In genomic region chr9:130927995-130928900, GRCh38 we compare ENCODE assay signal across 9 cellular contexts. TPM values are rescaled to one million over a fixed set of nuclear protein-coding genes. Genes with fewer than 3 reads are reported as not detected.
A peak's percentile ranks its signal among the peaks of the same experiment; 100 is the strongest.
DNase-seq lines count a peak whose midpoint lies in the region; ATAC-seq, FAIRE-seq and TF ChIP-seq lines count a peak whose summit lies in the region.
"Had no signal": no experiment of that assay in that cellular context is flagged by ENCODE, and none has a peak within 500 bp of the region (broad histone marks: within the 10 kb centered on the region; RNA-seq: fewer than 3 reads in every experiment).

No MANE protein-coding gene starts in this region.

- peaks cover 8% of the 10 kb centered on the region for H4K20me1 ChIP-seq in GM12878 (ENCODE audit: control insufficient read depth, insufficient read depth)
- no peaks in the 10 kb centered on the region for H4K20me1 ChIP-seq in Karpas-422 (ENCODE audit: insufficient read depth, low read depth, low read length)

- peak; percentile 52 for FAIRE-seq in GM12878 (lab: Jason Lieb, UNC)

- H3K27me3 ChIP-seq in GM12878 (replicated peaks in 1 of 2; ENCODE audit: control insufficient read depth in 2 of 2, insufficient read depth in 2 of 2, low read length in 1 of 2) = no peaks in the 10 kb centered on the region
- peaks cover 19% of the 10 kb centered on the region for H3K27me3 ChIP-seq in upper lobe of right lung
- no peaks in the 10 kb centered on the region for H3K27me3 ChIP-seq in Karpas-422 (ENCODE audit: low read length)
- H3K27me3 ChIP-seq in tibial artery = peaks cover 0 to 45% of the 10 kb centered on the region in 2 donors

- in situ Hi-C loops in GM12878 (cut with MboI) = no loop called here

- H3K27ac Mint-ChIP-seq in nephron progenitor cell = peak overlapping the region; percentile 59

- TF ChIP-seq POLR2A in GM12878 (IDR thresholded peaks at IDR 0.05; ENCODE audit: low read depth, low read length) = no peak

- H3K36me3 ChIP-seq in GM12878 (ENCODE audit: control insufficient read depth in 2 of 2, insufficient read depth in 2 of 2, low read length in 1 of 2) = no peaks in the 10 kb centered on the region
- no peaks in the 10 kb centered on the region for H3K36me3 ChIP-seq in upper lobe of right lung
- H3K36me3 ChIP-seq in Karpas-422 (ENCODE audit: insufficient read depth, low read length) = no peaks in the 10 kb centered on the region
- no peaks in the 10 kb centered on the region for H3K36me3 ChIP-seq in tibial artery

- no peaks in the 10 kb centered on the region for H3K36me3 Mint-ChIP-seq in nephron progenitor cell (ENCODE audit: low read depth)

- no peak overlapping the region for H3K9ac ChIP-seq in GM12878 (ENCODE audit: control insufficient read depth, insufficient read depth, low read length)
- no peak overlapping the region for H3K9ac ChIP-seq in Karpas-422 (ENCODE audit: low read length)

- TF ChIP-seq RAD21 in GM12878 (IDR thresholded peaks at IDR 0.05; ENCODE audit: insufficient read depth, low read depth, low read length) = no peak

- BruUV-seq in GM12878 (replicated peaks; lab: Mats Ljungman, UMichigan) = no TSS peak

- H3K79me2 ChIP-seq in GM12878 (ENCODE audit: control insufficient read depth, insufficient read depth, low read length) (no peaks in the 10 kb centered on the region), Karpas-422 (ENCODE audit: low read length) (no peaks in the 10 kb centered on the region)

- 14% methylated on average over 10 of the region's 14 CpGs for WGBS in GM12878 (ENCODE audit: insufficient coverage, insufficient replicate concordance, low lambda C conversion rate, missing lambda C conversion rate)

- peaks cover 56% of the 10 kb centered on the region for H3K4me1 Mint-ChIP-seq in nephron progenitor cell

- peak; percentile 76 for DNase-seq in GM12865 (ENCODE audit: low read depth)
- DNase-seq in GM12878 (ENCODE audit: low read depth, low spot score) = peak; percentile 70
- peak; percentile 42 for DNase-seq in nephron progenitor cell
- DNase-seq in foreskin melanocyte = no peak
- no peak for DNase-seq in upper lobe of right lung
- no peak for DNase-seq in Karpas-422
- DNase-seq in tibial artery = no peak

- no peaks in the 10 kb centered on the region for H3K9me3 Mint-ChIP-seq in nephron progenitor cell

- no peaks in the 10 kb centered on the region for H3K9me2 ChIP-seq in Karpas-422 (replicated peaks; ENCODE audit: insufficient read depth, low read length)

- H3K4me1 ChIP-seq in GM12878 (ENCODE audit: control insufficient read depth, insufficient read depth, low read length) (peaks cover 49% of the 10 kb centered on the region), upper lobe of right lung (no peaks in the 10 kb centered on the region), Karpas-422 (ENCODE audit: low read length) (peaks cover 6% of the 10 kb centered on the region), tibial artery (peaks cover 0 to 24% (median 2%) of the 10 kb centered on the region in 4 donors)

- CTCF ChIA-PET in GM12878 (lab: Yijun Ruan, JAX) = interaction anchor here (0.8 to 4.2 kb wide), 7 partner anchors 14 to 245 kb away, joined by 3 to 27 read pairs (median 5); no protein-coding TSS in a partner anchor

- H3K4me2 ChIP-seq in GM12878 (ENCODE audit: control insufficient read depth, insufficient read depth) = peak overlapping the region; percentile 47
- H3K4me2 ChIP-seq in Karpas-422 (ENCODE audit: low read depth, low read length, poor library complexity, severe bottlenecking) = no peak overlapping the region

- SMC1A ChIA-PET in GM12878 (lab: Charles Lee; ENCODE audit: uncharacterized antibody, unreplicated experiment) = interaction anchor here (1.0 to 2.0 kb wide), 6 partner anchors 8 to 171 kb away, joined by 3 to 9 read pairs (median 5); no protein-coding TSS in a partner anchor

- no peak for TF ChIP-seq CTCF in GM12865 (IDR thresholded peaks at IDR 0.05; ENCODE audit: insufficient read depth, low read depth, low read length, missing control alignments)
- TF ChIP-seq CTCF in GM12878 (IDR thresholded peaks at IDR 0.05 in 2 of 3, conservative IDR thresholded peaks at IDR 0.05 in 1 of 3; ENCODE audit: control insufficient read depth in 2 of 3, extremely low read depth in 1 of 3, insufficient read depth in 1 of 3, low read depth in 3 of 3, low read length in 3 of 3) = no peak
- TF ChIP-seq CTCF in nephron progenitor cell (IDR thresholded peaks at IDR 0.05) = no peak
- TF ChIP-seq CTCF in upper lobe of right lung (IDR thresholded peaks at IDR 0.05) = no peak
- TF ChIP-seq CTCF in tibial artery (IDR thresholded peaks at IDR 0.05) = no peak

- intact Hi-C loops in GM12878 (cut with micrococcal nuclease; ENCODE audit: unreplicated experiment) = no loop called here
- intact Hi-C loops in upper lobe of right lung (cut with DNase I) = no loop called here
- intact Hi-C loops in tibial artery (cut with DNase I; ENCODE audit: low total_unique reads) = no loop called here

- H3K27ac ChIP-seq in GM12878 (ENCODE audit: control insufficient read depth, insufficient read depth) (0 out of 2 replicates have a peak overlapping the region, but pooled peaks have one; percentile 37), upper lobe of right lung (no peak overlapping the region), Karpas-422 (ENCODE audit: low read length) (no peak overlapping the region), tibial artery (no peak overlapping the region)

- H3K27me3 Mint-ChIP-seq in nephron progenitor cell (ENCODE audit: low read depth, poor library complexity) = peaks cover 12% of the 10 kb centered on the region

- H2AFZ ChIP-seq in GM12878 (ENCODE audit: control insufficient read depth, low read depth, low read length) (no peak overlapping the region; the same call in 1 of the 2 replicates), Karpas-422 (ENCODE audit: low read length) (no peak overlapping the region)

- peak; percentile 41 for ATAC-seq in HG03558 (IDR thresholded peaks at IDR 0.05; ENCODE audit: extremely low read depth, unreplicated experiment)
- peak; percentile 67 for ATAC-seq in GM12878
- ATAC-seq in upper lobe of right lung = no peak

- TF ChIP-seq EP300 in GM12878 (IDR thresholded peaks at IDR 0.05; ENCODE audit: borderline replicate concordance in 1 of 2, control insufficient read depth in 1 of 2, low read depth in 2 of 2, low read length in 2 of 2) = peak in 1 of 2 experiments; percentile 73; a peak in 3 of 4 replicates

- POLR2A ChIA-PET in GM12878 (lab: Charles Lee) = no interaction called here

- RAD21 ChIA-PET in GM12878 (lab: Charles Lee; ENCODE audit: unreplicated experiment) = interaction anchor here (0.7 to 4.0 kb wide), 7 partner anchors 58 to 244 kb away, joined by 3 to 33 read pairs (median 4); no protein-coding TSS in a partner anchor

- H3K9me3 ChIP-seq in GM12878 (replicated peaks; ENCODE audit: control insufficient read depth, insufficient read depth, low read length) = no peaks in the 10 kb centered on the region
- H3K9me3 ChIP-seq in upper lobe of right lung = no peaks in the 10 kb centered on the region
- H3K9me3 ChIP-seq in Karpas-422 (ENCODE audit: low read length) = no peaks in the 10 kb centered on the region
- no peaks in the 10 kb centered on the region for H3K9me3 ChIP-seq in tibial artery

- H3K4me3 ChIP-seq in GM12865 (ENCODE audit: low read depth, low read length) = no peak overlapping the region
- H3K4me3 ChIP-seq in GM12878 = peak overlapping the region; percentile 4; the same call in 1 of the 2 replicates
- no peak overlapping the region for H3K4me3 ChIP-seq in upper lobe of right lung
- H3K4me3 ChIP-seq in Karpas-422 (ENCODE audit: low read length) = no peak overlapping the region
- no peak overlapping the region for H3K4me3 ChIP-seq in tibial artery

- H3K4me3 Mint-ChIP-seq in nephron progenitor cell = no peak overlapping the region

TF ChIP-seq in GM12878, 131 proteins besides CTCF, POLR2A, EP300 and RAD21 (continues in another document):
- TF ChIP-seq BCL11A (IDR thresholded peaks at IDR 0.05; ENCODE audit: low read depth, low read length) (peak; percentile 26; the same call in 1 of the 2 replicates), ZNF274 (IDR thresholded peaks at IDR 0.05; ENCODE audit: insufficient read depth, insufficient read length) (no peak)

RNA-seq across cellular contexts. Expression of gene FIBCD1, which starts 10.8 kb away (rescaled TPM):
- not detected in 2 replicates for total RNA-seq in GM12878 (2013; cell fraction: nucleolus; rRNA removed)
- total RNA-seq in GM12878 (2014; rRNA removed) = 2.5 TPM in 1 of 2 replicates, not detected in the other
- total RNA-seq in GM12878 (2014; rRNA removed; fragmentation: Illumina TruSeq; extraction: Trizol) = not detected in 2 replicates
- total RNA-seq in GM12878 (2021) = 0.08 and 0.95 TPM in 2 replicates
- not detected for polyA plus RNA-seq in GM12878 (2011; ENCODE audit: low read depth)
- polyA plus RNA-seq in GM12878 (2011; rRNA removed) = 0.07 TPM in 1 of 2 replicates, not detected in the other
- 0.32 and 0.36 TPM in 2 replicates for polyA plus RNA-seq in GM12878 (2011; cell fraction: cytosol; rRNA removed)
- polyA plus RNA-seq in GM12878 (2011; cell fraction: nucleus; rRNA removed) = 0.13 and 0.45 TPM in 2 replicates
- polyA plus RNA-seq in GM12878 (2012) = not detected in 2 replicates
- not detected in 2 replicates for polyA plus RNA-seq in GM12878 (2014; fragmentation: Illumina TruSeq; extraction: Trizol)
- not detected for polyA plus RNA-seq in GM12878 (2014; fragmentation: Nextera tagmentation; extraction: Ambion mirVana)
- polyA plus RNA-seq in GM12878 (2014; rRNA removed) = 0.04 and 0.41 TPM in 2 replicates
- polyA plus RNA-seq in GM12878 (2016; fragmentation: Nextera tagmentation; extraction: Ambion mirVana) = under 1 TPM in 1 of 2 experiments, not detected in 1; 0.44 TPM
- polyA minus RNA-seq in GM12878 (2011; rRNA and poly(A)+ RNA removed) = not detected in 2 replicates
- polyA minus RNA-seq in GM12878 (2011; cell fraction: cytosol; rRNA and poly(A)+ RNA removed) = 0.40 TPM in 1 of 2 replicates, not detected in the other
- polyA minus RNA-seq in GM12878 (2011; cell fraction: nucleus; rRNA and poly(A)+ RNA removed) = not detected in 2 replicates
- 2.7 TPM for total RNA-seq in upper lobe of right lung
- total RNA-seq in Karpas-422 (2014; rRNA removed; shearing (Covaris generic); ENCODE audit: low replicate concordance) = not detected in 2 replicates
- total RNA-seq: activated CD8-positive, alpha-beta memory T cell treated with anti-CD3 and anti-CD28 coated beads for 36 hours had no signal

RNA-seq across cellular contexts. Expression of gene QRFP, which starts 31.6 kb away (rescaled TPM):
- not detected in 2 replicates for total RNA-seq in GM12878 (2013; cell fraction: nucleolus; rRNA removed)
- not detected in 2 replicates for total RNA-seq in GM12878 (2014; rRNA removed)
- not detected in 2 replicates for total RNA-seq in GM12878 (2014; rRNA removed; fragmentation: Illumina TruSeq; extraction: Trizol)
- not detected in 2 replicates for total RNA-seq in GM12878 (2021)
- polyA plus RNA-seq in GM12878 (2011; ENCODE audit: low read depth) = not detected
- polyA plus RNA-seq in GM12878 (2011; rRNA removed) = not detected in 2 replicates
- not detected in 2 replicates for polyA plus RNA-seq in GM12878 (2011; cell fraction: cytosol; rRNA removed)
- polyA plus RNA-seq in GM12878 (2011; cell fraction: nucleus; rRNA removed) = not detected in 2 replicates
- 0.12 and 0.14 TPM in 2 replicates for polyA plus RNA-seq in GM12878 (2012)
- not detected in 2 replicates for polyA plus RNA-seq in GM12878 (2014; fragmentation: Illumina TruSeq; extraction: Trizol)
- polyA plus RNA-seq in GM12878 (2014; fragmentation: Nextera tagmentation; extraction: Ambion mirVana) = not detected
- not detected in 2 replicates for polyA plus RNA-seq in GM12878 (2014; rRNA removed)
- not detected for polyA plus RNA-seq in GM12878 (2016; fragmentation: Nextera tagmentation; extraction: Ambion mirVana)
- not detected in 2 replicates for polyA minus RNA-seq in GM12878 (2011; rRNA and poly(A)+ RNA removed)
- polyA minus RNA-seq in GM12878 (2011; cell fraction: cytosol; rRNA and poly(A)+ RNA removed) = not detected in 2 replicates
- polyA minus RNA-seq in GM12878 (2011; cell fraction: nucleus; rRNA and poly(A)+ RNA removed) = not detected in 2 replicates
- not detected for total RNA-seq in upper lobe of right lung
- not detected in 2 replicates for total RNA-seq in Karpas-422 (2014; rRNA removed; shearing (Covaris generic); ENCODE audit: low replicate concordance)
- total RNA-seq: activated CD8-positive, alpha-beta memory T cell treated with anti-CD3 and anti-CD28 coated beads for 36 hours had no signal

Comparison
In these comparisons a context has a peak if more than half of its experiments do, and no peak if none do; other contexts are left out.
1. DNase-seq: peak in GM12865 (single experiment), GM12878 (single experiment) and nephron progenitor cell (single experiment); none in foreskin melanocyte (single experiment), upper lobe of right lung (single experiment), Karpas-422 (single experiment) and tibial artery (0 of 2).